In the genomic region with DNA sequence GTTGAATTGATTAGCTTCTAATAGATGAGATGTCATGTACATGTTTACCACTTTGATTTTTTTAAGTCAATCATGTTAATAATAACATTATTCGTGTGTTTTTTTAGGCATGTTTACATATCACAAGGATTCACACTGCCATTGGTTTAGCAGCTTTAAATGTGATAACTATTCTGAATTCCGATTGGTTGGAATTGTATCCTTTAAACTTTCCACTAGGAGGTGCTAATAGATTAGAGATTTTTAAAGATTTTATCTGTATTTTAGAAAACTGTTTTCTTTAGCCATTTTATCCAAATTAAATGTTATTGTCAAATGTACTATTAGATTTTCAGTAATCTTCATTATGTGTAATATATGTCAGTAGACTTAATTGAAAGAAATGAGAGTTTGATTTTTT, we compare ENCODE assay signal across 8 cellular contexts.
DNase-seq lines count a peak whose midpoint lies in the region; ATAC-seq and TF ChIP-seq lines count a peak whose summit lies in the region.

No MANE protein-coding gene starts in this region.

- H3K4me1 ChIP-seq in cardiac muscle cell (ENCODE audit: low read depth) (peaks cover 14% of the 10 kb centered on the region), upper lobe of right lung (no peaks in the 10 kb centered on the region)

- no peak for ATAC-seq in Right ventricle myocardium superior (ENCODE audit: poor library complexity)
- ATAC-seq in upper lobe of right lung, result peak; percentile 44
- ATAC-seq in GM19397 (IDR thresholded peaks at IDR 0.05; ENCODE audit: unreplicated experiment), result no peak

- H3K27me3 ChIP-seq in cardiac muscle cell, result no peaks in the 10 kb centered on the region
- H3K27me3 ChIP-seq in upper lobe of right lung, result no peaks in the 10 kb centered on the region

- H3K4me3 ChIP-seq in cardiac muscle cell, result no peak overlapping the region
- no peak overlapping the region for H3K4me3 ChIP-seq in upper lobe of right lung

- TF ChIP-seq CTCF in cardiac muscle cell (IDR thresholded peaks at IDR 0.05; ENCODE audit: low read depth, low read length) (peak; percentile 30), upper lobe of right lung (IDR thresholded peaks at IDR 0.05) (peak; percentile 54)

- no peaks in the 10 kb centered on the region for H3K36me3 ChIP-seq in cardiac muscle cell
- peaks cover 4% of the 10 kb centered on the region for H3K36me3 ChIP-seq in upper lobe of right lung

- DNase-seq in cardiac muscle cell (ENCODE audit: low read depth in 1 of 2, low spot score in 1 of 2) (peak; percentile 19 to 47), Right ventricle myocardium superior (no peak), SW480 (ENCODE audit: low spot score) (peak; percentile 46), hepatic stellate cell (ENCODE audit: low spot score) (peak; percentile 47), upper lobe of right lung (no peak), GM19240 (ENCODE audit: insufficient read length, low spot score) (no peak), NCI-H2196 treated with DMSO at 0.1 percent for 48 hours (lab: John Stamatoyannopoulos, UW; ENCODE audit: unreplicated experiment) (no peak)

- intact Hi-C loops in Right ventricle myocardium superior (cut with DNase I) (loop anchor here (2.0 kb wide), 1 partner anchor 141 kb away; no protein-coding TSS in a partner anchor), upper lobe of right lung (cut with DNase I) (no loop called here)

- H3K9me3 ChIP-seq in cardiac muscle cell (ENCODE audit: low read depth) (no peaks in the 10 kb centered on the region), upper lobe of right lung (no peaks in the 10 kb centered on the region)

- H3K27ac ChIP-seq in cardiac muscle cell (no peak overlapping the region), upper lobe of right lung (no peak overlapping the region)

Comparison
In these comparisons a context has a peak if more than half of its experiments do, and no peak if none do; other contexts are left out.
1. DNase-seq: peak in cardiac muscle cell (2 of 2), SW480 (single experiment) and hepatic stellate cell (single experiment); none in Right ventricle myocardium superior (single experiment), upper lobe of right lung (single experiment), GM19240 (single experiment) and NCI-H2196 treated with DMSO at 0.1 percent for 48 hours (single experiment).